9 cellular contexts compared by ENCODE assay signal in genomic region chr9:132770775-132771310, GRCh38.
A peak's percentile ranks its signal among the peaks of the same experiment; 100 is the strongest.
DNase-seq lines count a peak whose midpoint lies in the region; ATAC-seq and TF ChIP-seq lines count a peak whose summit lies in the region.
"Had no signal": no experiment of that assay in that cellular context is flagged by ENCODE, and none has a peak within 500 bp of the region (broad histone marks: within the 10 kb centered on the region; RNA-seq: fewer than 3 reads in every experiment).

No MANE protein-coding gene starts in this region.

- TF ChIP-seq EP300 in upper lobe of left lung (IDR thresholded peaks at IDR 0.05): no peak

- H3K4me3 ChIP-seq in cardiac fibroblast (replicated peaks in 1 of 2; ENCODE audit: low read depth in 2 of 2, low read length in 2 of 2): peak overlapping the region; percentile 72
- H3K4me3 ChIP-seq in mesodermal cell (ENCODE audit: extremely low read depth, insufficient read depth, low read length, poor library complexity, severe bottlenecking): peak overlapping the region; percentile 51
- peak overlapping the region; percentile 73 to 81 (median 77) for H3K4me3 ChIP-seq in upper lobe of left lung

- WGBS in mesodermal cell (ENCODE audit: insufficient coverage in 2 of 2), 2 experiments: 91 to 98% methylated on average over 6 to 8 of the region's 10 CpGs
- 80 to 87% methylated on average over 3 to 10 of the region's 10 CpGs for WGBS in upper lobe of left lung, 2 donors

- peaks cover 25% of the 10 kb centered on the region for H3K4me1 Mint-ChIP-seq in activated naive CD4-positive, alpha-beta T cell treated with anti-CD3 and anti-CD28 coated beads, Interleukin-2, amount 50 U/mL, for 24 hours

- H3K4me3 Mint-ChIP-seq in activated naive CD4-positive, alpha-beta T cell treated with anti-CD3 and anti-CD28 coated beads, Interleukin-2, amount 50 U/mL, for 24 hours: peak overlapping the region; percentile 89

- no peak for DNase-seq in activated naive CD4-positive, alpha-beta T cell treated with Interleukin-2 at 50 U/mL for 16 hours
- DNase-seq in cardiac fibroblast (ENCODE audit: low read depth in 2 of 2) (no peak), upper lobe of left lung (no peak), NCI-H510A (lab: John Stamatoyannopoulos, UW) (no peak)
- DNase-seq in stimulated activated CD4-positive, alpha-beta T cell treated with anti-CD3 and anti-CD28 coated beads, Interleukin-2, amount 100 ng/mL, for 48 hours: no peak
- DNase-seq: NCI-H1105 treated with DMSO at 0.1 percent for 48 hours had no signal

- peaks cover 3% of the 10 kb centered on the region for H3K36me3 Mint-ChIP-seq in activated naive CD4-positive, alpha-beta T cell treated with anti-CD3 and anti-CD28 coated beads, Interleukin-2, amount 50 U/mL, for 24 hours

- peaks cover 5% of the 10 kb centered on the region for H3K4me1 ChIP-seq in mesodermal cell (ENCODE audit: control insufficient read depth, insufficient read depth, low read length, poor library complexity, severe bottlenecking)
- H3K4me1 ChIP-seq in upper lobe of left lung: peaks cover 8 to 14% (median 11%) of the 10 kb centered on the region in 4 donors

- no peaks in the 10 kb centered on the region for H3K9me3 ChIP-seq in mesodermal cell (ENCODE audit: control insufficient read depth, low read length)
- no peaks in the 10 kb centered on the region for H3K9me3 ChIP-seq in upper lobe of left lung

- peak overlapping the region; percentile 3 for H3K27ac Mint-ChIP-seq in activated naive CD4-positive, alpha-beta T cell treated with anti-CD3 and anti-CD28 coated beads, Interleukin-2, amount 50 U/mL, for 24 hours

- no peaks in the 10 kb centered on the region for H3K9me3 Mint-ChIP-seq in activated naive CD4-positive, alpha-beta T cell treated with anti-CD3 and anti-CD28 coated beads, Interleukin-2, amount 50 U/mL, for 24 hours

- peak in 1 of 2 donors; percentile 1 for ATAC-seq in upper lobe of left lung (ENCODE audit: low FRiP score in 2 of 2)
- ATAC-seq in HG03095 (IDR thresholded peaks at IDR 0.05; ENCODE audit: unreplicated experiment): no peak

- no peak for TF ChIP-seq POLR2A in upper lobe of left lung (IDR thresholded peaks at IDR 0.05)

- no peaks in the 10 kb centered on the region for H3K27me3 ChIP-seq in upper lobe of left lung

- TF ChIP-seq CTCF in cardiac fibroblast (IDR thresholded peaks at IDR 0.05; ENCODE audit: low read depth, low read length): no peak
- no peak for TF ChIP-seq CTCF in upper lobe of left lung (IDR thresholded peaks at IDR 0.05)

- H3K36me3 ChIP-seq in mesodermal cell (ENCODE audit: control insufficient read depth, insufficient read depth, low read length) (no peaks in the 10 kb centered on the region), upper lobe of left lung (no peaks in the 10 kb centered on the region)

- no peaks in the 10 kb centered on the region for H3K27me3 Mint-ChIP-seq in activated naive CD4-positive, alpha-beta T cell treated with anti-CD3 and anti-CD28 coated beads, Interleukin-2, amount 50 U/mL, for 24 hours

- H3K27ac ChIP-seq in mesodermal cell (ENCODE audit: low read depth, low read length, severe bottlenecking): no peak overlapping the region
- peak overlapping the region; percentile 82 to 89 (median 86) for H3K27ac ChIP-seq in upper lobe of left lung
